In the genomic region with DNA sequence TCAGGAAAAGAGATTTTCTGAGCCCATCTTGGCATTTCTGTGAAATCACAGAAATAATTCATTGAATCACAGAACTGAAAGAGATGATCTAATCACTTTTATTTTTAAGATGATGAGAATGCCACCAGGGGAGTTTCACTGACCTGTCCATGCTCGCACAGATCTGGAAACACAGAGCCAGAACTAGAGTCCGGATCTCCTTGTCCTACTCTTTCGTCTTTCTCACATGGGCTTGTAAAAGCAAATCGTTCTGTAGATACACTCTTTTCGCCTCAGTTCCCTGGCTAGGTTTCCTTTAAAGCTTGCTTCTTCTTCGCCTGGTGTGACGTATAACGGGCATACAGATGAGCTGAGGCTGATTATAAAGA, we compare ENCODE assay signal across 8 cellular contexts.
DNase-seq lines count a peak whose midpoint lies in the region; ATAC-seq and TF ChIP-seq lines count a peak whose summit lies in the region.

No MANE protein-coding gene starts in this region.

- no peaks in the 10 kb centered on the region for H3K79me2 ChIP-seq in OCI-LY1 (ENCODE audit: insufficient read depth, low read length)

- CTCF ChIA-PET in AG04449 (lab: Yijun Ruan, JAX): interaction anchor here (1.0 kb wide), 1 partner anchor 42 kb away, joined by 3 read pairs; no protein-coding TSS in a partner anchor

- H3K36me3 ChIP-seq in OCI-LY1 (ENCODE audit: insufficient read depth, low read length) (no peaks in the 10 kb centered on the region), vagina (no peaks in the 10 kb centered on the region)

- H3K27ac ChIP-seq in OCI-LY1 (ENCODE audit: low read depth, low read length, poor library complexity, severe bottlenecking): no peak overlapping the region
- H3K27ac ChIP-seq in vagina: peak overlapping the region; percentile 72

- TF ChIP-seq CTCF in AG04449 (IDR thresholded peaks at IDR 0.05; ENCODE audit: insufficient read depth, low read length, missing control alignments): no peak
- TF ChIP-seq CTCF in OCI-LY1 (IDR thresholded peaks at IDR 0.05; ENCODE audit: low read length): no peak
- no peak for TF ChIP-seq CTCF in vagina (IDR thresholded peaks at IDR 0.05)

- intact Hi-C loops in vagina (cut with DNase I): loop anchor here (2.0 kb wide), 1 partner anchor 123 kb away; a partner anchor contains a TSS

- H3K4me3 ChIP-seq in AG04449 (ENCODE audit: low read depth, low read length) (peak overlapping the region; percentile 44), OCI-LY1 (ENCODE audit: low read depth, low read length, poor library complexity, severe bottlenecking) (peak overlapping the region; percentile 35), vagina (peak overlapping the region; percentile 18 to 21)

- peak overlapping the region; percentile 56 for H3K4me2 ChIP-seq in OCI-LY1 (ENCODE audit: low read length)

- no peak for TF ChIP-seq POLR2A in vagina (IDR thresholded peaks at IDR 0.05)

- no peak overlapping the region for H2AFZ ChIP-seq in OCI-LY1 (ENCODE audit: low read length)

- no peak for DNase-seq in AG04449 (ENCODE audit: low read depth, low spot score)
- peak; percentile 39 for DNase-seq in iris pigment epithelial cell (ENCODE audit: low read depth)
- DNase-seq in vagina (ENCODE audit: extremely low spot score in 2 of 2): no peak
- no peak for DNase-seq in KBM-7
- no peak for DNase-seq in effector CD4-positive, alpha-beta T cell
- no peak for DNase-seq in HCEC 1CT

- H3F3A ChIP-seq in OCI-LY1 (ENCODE audit: insufficient read depth, low read length): no peaks in the 10 kb centered on the region

- H3K9me2 ChIP-seq in OCI-LY1 (ENCODE audit: low read depth, low read length): no peaks in the 10 kb centered on the region

- H3K4me1 ChIP-seq in OCI-LY1 (ENCODE audit: insufficient read depth, low read length, severe bottlenecking) (peaks cover 19% of the 10 kb centered on the region), vagina (peaks cover 30% of the 10 kb centered on the region)

- H3K9me3 ChIP-seq in OCI-LY1 (ENCODE audit: low read length) (no peaks in the 10 kb centered on the region), vagina (no peaks in the 10 kb centered on the region)

- H3K9ac ChIP-seq in OCI-LY1 (ENCODE audit: low read length): no peak overlapping the region; the same call in 1 of the 2 replicates

- peak; percentile 29 for ATAC-seq in GM21447 (IDR thresholded peaks at IDR 0.05; ENCODE audit: unreplicated experiment)

- H4K20me1 ChIP-seq in OCI-LY1 (ENCODE audit: insufficient read depth, low read length): no peaks in the 10 kb centered on the region

- in situ Hi-C loops in KBM-7 (cut with MboI; ENCODE audit: low pct_unique_long_range_greater_than_20kb, low sequenced_read_pairs): no loop called here

- H3K27me3 ChIP-seq in OCI-LY1 (ENCODE audit: insufficient read depth, low read length): no peaks in the 10 kb centered on the region
- no peaks in the 10 kb centered on the region for H3K27me3 ChIP-seq in vagina

- POLR2A ChIA-PET in AG04449 (lab: Yijun Ruan, JAX): interaction anchor here (0.7 to 2.3 kb wide), 3 partner anchors 23 to 124 kb away, joined by 3 to 28 read pairs (median 4); a partner anchor contains a TSS
